In genomic region chr1:67250051-67250653, GRCh38 we compare ENCODE assay signal across 19 cellular contexts. TPM values are rescaled to one million over a fixed set of nuclear protein-coding genes. Genes with fewer than 3 reads are reported as not detected.
DNase-seq lines count a peak whose midpoint lies in the region; ATAC-seq and TF ChIP-seq lines count a peak whose summit lies in the region.
"Had no signal": no experiment of that assay in that cellular context is flagged by ENCODE, and none has a peak within 500 bp of the region (broad histone marks: within the 10 kb centered on the region; RNA-seq: fewer than 3 reads in every experiment).

No MANE protein-coding gene starts in this region.

- TF ChIP-seq CTCF in GM23338 (conservative IDR thresholded peaks at IDR 0.05; ENCODE audit: low read depth in 2 of 2) (no peak), fibroblast of mammary gland (conservative IDR thresholded peaks at IDR 0.05; ENCODE audit: control insufficient read depth, insufficient read depth, low read depth, low read length) (no peak)

- no peak overlapping the region for H2AFZ ChIP-seq in GM23338

- H3K79me2 ChIP-seq in GM23338 (replicated peaks; ENCODE audit: insufficient read depth): no peaks in the 10 kb centered on the region

- no peak overlapping the region for H3K4me2 ChIP-seq in GM23338

- no peaks in the 10 kb centered on the region for H3K4me1 ChIP-seq in GM23338 (ENCODE audit: insufficient read depth)

- no peaks in the 10 kb centered on the region for H3K27me3 ChIP-seq in GM23338 (ENCODE audit: insufficient read depth)

- peaks cover 67% of the 10 kb centered on the region for H3K9me3 Mint-ChIP-seq in GM23338

- H3K27ac Mint-ChIP-seq in GM23338: no peak overlapping the region
- H3K27ac Mint-ChIP-seq: T-helper 1 cell treated with Interleukin-12 subunit alpha and Interleukin-12 subunit beta and Interleukin-4 antibody, amounts not matched to agents 30 μg/mL and 1 μg/mL, for 36 hours had no signal

- peaks cover 38% of the 10 kb centered on the region for H3K36me3 ChIP-seq in GM23338 (ENCODE audit: insufficient read depth)

- no peaks in the 10 kb centered on the region for H3F3A ChIP-seq in GM23338 (replicated peaks; ENCODE audit: low read depth)

- peak; percentile 10 for DNase-seq in NCI-H748 (lab: John Stamatoyannopoulos, UW; ENCODE audit: unreplicated experiment)
- no peak for DNase-seq in NCI-H748 treated with DMSO at 0.1 percent for 48 hours (lab: John Stamatoyannopoulos, UW)
- DNase-seq in GM23338 (ENCODE audit: low spot score): peak; percentile 65
- DNase-seq in NCI-H69 (lab: John Stamatoyannopoulos, UW): peak; percentile 2
- peak; percentile 15 for DNase-seq in fibroblast of mammary gland (ENCODE audit: low read depth)
- DNase-seq in SKM-1 treated with dmso at 0.1 percent for 144 hours (lab: John Stamatoyannopoulos, UW; ENCODE audit: unreplicated experiment): no peak
- no peak for DNase-seq in NCI-H510A (lab: John Stamatoyannopoulos, UW)
- DNase-seq: DMS79, HCEC 1CT, KBM-7, NCI-H1092 treated with DMSO at 0.1 percent for 48 hours, NCI-H2107, NCI-H446, SHP77 treated with DMSO at 0.1 percent for 48 hours had no signal

- H3K4me1 Mint-ChIP-seq in GM23338: no peaks in the 10 kb centered on the region

- peaks cover 2% of the 10 kb centered on the region for H3K27me3 Mint-ChIP-seq in GM23338 (ENCODE audit: insufficient read depth, low read depth, poor library complexity)

- no peak overlapping the region for H3K4me3 Mint-ChIP-seq in GM23338
- H3K4me3 Mint-ChIP-seq: T-helper 1 cell treated with Interleukin-12 subunit alpha and Interleukin-12 subunit beta and Interleukin-4 antibody, amounts not matched to agents 30 μg/mL and 1 μg/mL, for 36 hours had no signal

- H3K27ac ChIP-seq in GM23338 (ENCODE audit: low read depth): no peak overlapping the region
- H3K27ac ChIP-seq: C4-2B had no signal

- H3K9me2 ChIP-seq in GM23338 (ENCODE audit: insufficient read depth): no peaks in the 10 kb centered on the region

- H3K36me3 Mint-ChIP-seq in GM23338 (ENCODE audit: low read depth): peaks cover 41% of the 10 kb centered on the region; the same call in 2 of the 3 replicates

- no peak overlapping the region for H3K4me3 ChIP-seq in GM23338
- H3K4me3 ChIP-seq in fibroblast of mammary gland (ENCODE audit: control insufficient read depth, low read depth, low read length): no peak overlapping the region

- ATAC-seq in GM23338: no peak
- ATAC-seq in HG03571 (IDR thresholded peaks at IDR 0.05; ENCODE audit: unreplicated experiment): no peak

- H4K20me1 ChIP-seq in GM23338 (replicated peaks; ENCODE audit: insufficient read depth): no peaks in the 10 kb centered on the region

TF ChIP-seq in GM23338, 12 proteins besides CTCF, POLR2A, EP300 and RAD21 (continues in another document):
- TF ChIP-seq STAT1 (IDR thresholded peaks at IDR 0.05; ENCODE audit: unreplicated experiment) (no peak), ZNF114 (CRISPR knock-in tag; IDR thresholded peaks at IDR 0.05) (no peak), EZH2phosphoT487 (IDR thresholded peaks at IDR 0.05; ENCODE audit: unreplicated experiment) (no peak), ZNF462 (CRISPR knock-in tag; IDR thresholded peaks at IDR 0.05) (no peak), EZH2 (IDR thresholded peaks at IDR 0.05; ENCODE audit: low read depth, unreplicated experiment) (no peak), JUNB (IDR thresholded peaks at IDR 0.05; ENCODE audit: unreplicated experiment) (no peak), NANOG (IDR thresholded peaks at IDR 0.05; ENCODE audit: borderline replicate concordance) (no peak), POLR2AphosphoS5 (IDR thresholded peaks at IDR 0.05; ENCODE audit: low read depth) (no peak), CREB1 (CRISPR knock-in tag; IDR thresholded peaks at IDR 0.05; ENCODE audit: low read depth) (no peak)
- TF ChIP-seq, protein P1, sequence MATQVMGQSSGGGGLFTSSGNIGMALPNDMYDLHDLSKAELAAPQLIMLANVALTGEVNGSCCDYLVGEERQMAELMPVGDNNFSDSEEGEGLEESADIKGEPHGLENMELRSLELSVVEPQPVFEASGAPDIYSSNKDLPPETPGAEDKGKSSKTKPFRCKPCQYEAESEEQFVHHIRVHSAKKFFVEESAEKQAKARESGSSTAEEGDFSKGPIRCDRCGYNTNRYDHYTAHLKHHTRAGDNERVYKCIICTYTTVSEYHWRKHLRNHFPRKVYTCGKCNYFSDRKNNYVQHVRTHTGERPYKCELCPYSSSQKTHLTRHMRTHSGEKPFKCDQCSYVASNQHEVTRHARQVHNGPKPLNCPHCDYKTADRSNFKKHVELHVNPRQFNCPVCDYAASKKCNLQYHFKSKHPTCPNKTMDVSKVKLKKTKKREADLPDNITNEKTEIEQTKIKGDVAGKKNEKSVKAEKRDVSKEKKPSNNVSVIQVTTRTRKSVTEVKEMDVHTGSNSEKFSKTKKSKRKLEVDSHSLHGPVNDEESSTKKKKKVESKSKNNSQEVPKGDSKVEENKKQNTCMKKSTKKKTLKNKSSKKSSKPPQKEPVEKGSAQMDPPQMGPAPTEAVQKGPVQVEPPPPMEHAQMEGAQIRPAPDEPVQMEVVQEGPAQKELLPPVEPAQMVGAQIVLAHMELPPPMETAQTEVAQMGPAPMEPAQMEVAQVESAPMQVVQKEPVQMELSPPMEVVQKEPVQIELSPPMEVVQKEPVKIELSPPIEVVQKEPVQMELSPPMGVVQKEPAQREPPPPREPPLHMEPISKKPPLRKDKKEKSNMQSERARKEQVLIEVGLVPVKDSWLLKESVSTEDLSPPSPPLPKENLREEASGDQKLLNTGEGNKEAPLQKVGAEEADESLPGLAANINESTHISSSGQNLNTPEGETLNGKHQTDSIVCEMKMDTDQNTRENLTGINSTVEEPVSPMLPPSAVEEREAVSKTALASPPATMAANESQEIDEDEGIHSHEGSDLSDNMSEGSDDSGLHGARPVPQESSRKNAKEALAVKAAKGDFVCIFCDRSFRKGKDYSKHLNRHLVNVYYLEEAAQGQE (IDR thresholded peaks at IDR 0.05; ENCODE audit: unreplicated experiment): no peak

RNA-seq across cellular contexts. Expression of gene IL12RB2, which starts 57.5 kb away (rescaled TPM):
- 0.31 and 1.7 TPM in 2 replicates for total RNA-seq in GM23338 (2014; rRNA removed; shearing (Covaris generic))
- polyA plus RNA-seq in GM23338 (2016; fragmentation: Nextera tagmentation; extraction: Ambion mirVana): 0.43 and 0.79 TPM in 2 replicates
- total RNA-seq: G401, RPMI7951 had no signal

Comparison
In these comparisons a context has a peak if more than half of its experiments do, and no peak if none do; other contexts are left out.
1. DNase-seq: peak in NCI-H748 (single experiment), GM23338 (single experiment), NCI-H69 (single experiment) and fibroblast of mammary gland (single experiment); none in NCI-H748 treated with DMSO at 0.1 percent for 48 hours (single experiment), SKM-1 treated with dmso at 0.1 percent for 144 hours (single experiment) and NCI-H510A (single experiment).